In genomic region chr17:83081561-83082201, GRCh38 we compare ENCODE assay signal across 8 cellular contexts. TPM values are rescaled to one million over a fixed set of nuclear protein-coding genes. Genes with fewer than 3 reads are reported as not detected.
DNase-seq lines count a peak whose midpoint lies in the region; ATAC-seq and TF ChIP-seq lines count a peak whose summit lies in the region.

No MANE protein-coding gene starts in this region.

- TF ChIP-seq CTCF in HFF-Myc (IDR thresholded peaks at IDR 0.05; ENCODE audit: low read depth, low read length, missing control alignments), result no peak
- TF ChIP-seq CTCF in liver (IDR thresholded peaks at IDR 0.05; ENCODE audit: low read depth, low read length, missing input control), result no peak
- TF ChIP-seq CTCF in BE2C (IDR thresholded peaks at IDR 0.05; ENCODE audit: low read depth, low read length), result no peak

- DNase-seq in HFF-Myc (ENCODE audit: extremely low read depth, low read depth) (no peak), amniotic epithelial cell (ENCODE audit: low read depth) (peak; percentile 38), G401 (ENCODE audit: low spot score) (no peak), NCI-H1092 (lab: John Stamatoyannopoulos, UW) (no peak), hepatic stellate cell (ENCODE audit: low spot score) (no peak), BE2C (no peak)
- DNase-seq in stimulated activated naive CD8-positive, alpha-beta T cell treated with anti-CD3 and anti-CD28 coated beads, Interleukin-15, Interleukin-2, amounts not matched to agents 100 U/mL and 50 U/mL, for 24 hours, result peak; percentile 35

- 57% methylated on average over 26 of the region's 26 CpGs for WGBS in liver

- H3K36me3 ChIP-seq in liver (ENCODE audit: control insufficient read depth in 4 of 4, insufficient read depth in 3 of 4, low read depth in 1 of 4, low read length in 3 of 4) (no peaks in the 10 kb centered on the region), BE2C (no peaks in the 10 kb centered on the region)

- H3K9me3 ChIP-seq in liver (ENCODE audit: control insufficient read depth in 4 of 4, low read length in 3 of 4) (no peaks in the 10 kb centered on the region), BE2C (no peaks in the 10 kb centered on the region)

- H3K27ac ChIP-seq in liver (ENCODE audit: low read depth in 1 of 2, low read length in 2 of 2), result peak overlapping the region in 1 of 2 donors; percentile 32

- ATAC-seq in stimulated activated naive CD8-positive, alpha-beta T cell treated with anti-CD3 and anti-CD28 coated beads, Interleukin-15, Interleukin-2, amounts not matched to agents 100 U/mL and 50 U/mL, for 24 hours, result no peak

- no peak overlapping the region for H3K9ac ChIP-seq in liver (ENCODE audit: low read depth in 1 of 2, low read length in 2 of 2)

- no peak for TF ChIP-seq RAD21 in liver (IDR thresholded peaks at IDR 0.05)

- peak overlapping the region; percentile 53 for H3K4me3 ChIP-seq in HFF-Myc (replicated peaks; ENCODE audit: low read depth, low read length)
- H3K4me3 ChIP-seq in liver (ENCODE audit: low read depth in 1 of 3, low read length in 3 of 3), result peak overlapping the region; percentile 24 to 68 (median 26)
- H3K4me3 ChIP-seq in BE2C (ENCODE audit: low read depth, low read length), result no peak overlapping the region

- H3K27me3 ChIP-seq in liver (ENCODE audit: control insufficient read depth in 4 of 4, insufficient read depth in 4 of 4, low read length in 3 of 4), result peaks cover 0 to 3% (median 0%) of the 10 kb centered on the region in 4 donors
- peaks cover 30% of the 10 kb centered on the region for H3K27me3 ChIP-seq in BE2C

- in situ Hi-C loops in G401 (cut with HindIII; ENCODE audit: low sequenced_read_pairs), result no loop called here

- peaks cover 0 to 19% (median 8%) of the 10 kb centered on the region in 4 donors for H3K4me1 ChIP-seq in liver (ENCODE audit: control insufficient read depth in 4 of 4, insufficient read depth in 4 of 4, low read length in 3 of 4)
- H3K4me1 ChIP-seq in BE2C, result peaks cover 8% of the 10 kb centered on the region; the same call in 1 of the 2 replicates

TF ChIP-seq in liver, 16 proteins besides CTCF, POLR2A, EP300 and RAD21:
- TF ChIP-seq TAF1 (conservative IDR thresholded peaks at IDR 0.05) (no peak), FOXA2 (IDR thresholded peaks at IDR 0.05) (no peak), NR2F2 (IDR thresholded peaks at IDR 0.05) (no peak), GABPA (IDR thresholded peaks at IDR 0.05 in 1 of 2, conservative IDR thresholded peaks at IDR 0.05 in 1 of 2) (no peak), JUND (IDR thresholded peaks at IDR 0.05) (no peak), FOXA1 (IDR thresholded peaks at IDR 0.05) (no peak)

RNA-seq across cellular contexts. Expression of gene METRNL, which starts 2.3 kb away (rescaled TPM):
- 1 to 10 TPM; 8.5 to 8.7 TPM for total RNA-seq in liver
- 1 to 10 TPM in 1 of 2 donors, under 1 TPM in 1; 0.67 to 9.0 TPM for polyA plus RNA-seq in liver
- 27.8 and 31.9 TPM in 2 replicates for total RNA-seq in G401 (2014; rRNA removed; shearing (Covaris generic))
- polyA plus RNA-seq in BE2C (2012; ENCODE audit: insufficient read depth, insufficient read length, low read depth), result 25.8 TPM

Comparison
In these comparisons a context has a peak if more than half of its experiments do, and no peak if none do; other contexts are left out.
1. DNase-seq: peak in amniotic epithelial cell (single experiment) and stimulated activated naive CD8-positive, alpha-beta T cell treated with anti-CD3 and anti-CD28 coated beads, Interleukin-15, Interleukin-2, amounts not matched to agents 100 U/mL and 50 U/mL, for 24 hours (single experiment); none in HFF-Myc (single experiment), G401 (single experiment), NCI-H1092 (single experiment), hepatic stellate cell (single experiment) and BE2C (single experiment).